In the genomic region with DNA sequence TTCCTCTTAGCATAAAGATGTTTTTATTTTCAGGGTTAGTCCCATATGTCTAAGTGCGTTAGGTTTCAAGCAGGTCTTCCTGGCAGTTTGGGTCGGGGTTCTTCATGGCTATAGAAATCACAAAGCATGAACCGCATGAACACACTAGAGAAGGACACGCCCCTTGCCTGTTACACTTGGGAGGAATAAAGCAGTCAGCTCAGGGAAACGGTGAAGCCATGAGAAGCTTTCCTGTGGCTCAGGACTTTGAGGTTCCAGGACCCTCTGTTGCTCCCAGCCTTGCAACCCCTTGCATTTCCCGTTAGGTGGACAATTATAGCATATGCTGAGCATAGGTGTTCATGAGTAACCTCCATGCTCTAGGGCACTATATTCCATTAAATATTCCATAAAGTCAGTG, we compare ENCODE assay signal across 15 cellular contexts.
DNase-seq lines count a peak whose midpoint lies in the region; ATAC-seq and TF ChIP-seq lines count a peak whose summit lies in the region.
"Had no signal": no experiment of that assay in that cellular context is flagged by ENCODE, and none has a peak within 500 bp of the region (broad histone marks: within the 10 kb centered on the region; RNA-seq: fewer than 3 reads in every experiment).

No MANE protein-coding gene starts in this region.

- H3K36me3 ChIP-seq in cardiac muscle cell (no peaks in the 10 kb centered on the region), vagina (no peaks in the 10 kb centered on the region)

- H3K4me1 ChIP-seq in cardiac muscle cell (ENCODE audit: low read depth): no peaks in the 10 kb centered on the region
- peaks cover 20% of the 10 kb centered on the region for H3K4me1 ChIP-seq in vagina

- no peak for TF ChIP-seq POLR2A in vagina (IDR thresholded peaks at IDR 0.05)

- no peaks in the 10 kb centered on the region for H3K36me3 Mint-ChIP-seq in activated T-helper 2 cell treated with anti-CD3 and anti-CD28 coated beads, Interferon-gamma antibody, Interleukin-2, Interleukin-4, amounts not matched to agents 10 μg/mL and 5 μg/mL and 100 μg/mL, durations not matched to agents 14 hours and 24 hours and 36 hours (ENCODE audit: low read depth)
- H3K36me3 Mint-ChIP-seq: mesothelial cell of epicardium had no signal

- no peak overlapping the region for H3K27ac Mint-ChIP-seq in activated T-helper 2 cell treated with anti-CD3 and anti-CD28 coated beads, Interferon-gamma antibody, Interleukin-2, Interleukin-4, amounts not matched to agents 10 μg/mL and 5 μg/mL and 100 μg/mL, durations not matched to agents 14 hours and 24 hours and 36 hours
- H3K27ac Mint-ChIP-seq: mesothelial cell of epicardium had no signal

- intact Hi-C loops in cardiac septum (cut with DNase I): no loop called here
- intact Hi-C loops in left ventricle myocardium superior (cut with micrococcal nuclease): no loop called here
- intact Hi-C loops in vagina (cut with DNase I): no loop called here
- intact Hi-C loops in activated T-helper 2 cell treated with anti-CD3 and anti-CD28 coated beads, Interferon-gamma antibody, Interleukin-2, Interleukin-4, amounts not matched to agents 10 μg/mL and 5 μg/mL and 100 μg/mL, durations not matched to agents 14 hours and 24 hours and 36 hours (cut with micrococcal nuclease): no loop called here

- H3K9me3 ChIP-seq in cardiac muscle cell (ENCODE audit: low read depth): no peaks in the 10 kb centered on the region
- H3K9me3 ChIP-seq in vagina: no peaks in the 10 kb centered on the region

- no peaks in the 10 kb centered on the region for H3K9me3 Mint-ChIP-seq in activated T-helper 2 cell treated with anti-CD3 and anti-CD28 coated beads, Interferon-gamma antibody, Interleukin-2, Interleukin-4, amounts not matched to agents 10 μg/mL and 5 μg/mL and 100 μg/mL, durations not matched to agents 14 hours and 24 hours and 36 hours
- H3K9me3 Mint-ChIP-seq: activated T-cell treated with anti-CD3 and anti-CD28 coated beads, Interleukin-2, amount 50 U/mL, for 4 hours; mesothelial cell of epicardium had no signal

- no peak for TF ChIP-seq CTCF in cardiac muscle cell (IDR thresholded peaks at IDR 0.05; ENCODE audit: low read depth, low read length)
- no peak for TF ChIP-seq CTCF in vagina (IDR thresholded peaks at IDR 0.05)

- DNase-seq in cardiac muscle cell (ENCODE audit: low read depth in 1 of 2, low spot score in 1 of 2) (peak in 1 of 2 donors; percentile 17), cardiac septum (ENCODE audit: low spot score) (no peak), NCI-H510A treated with DMSO at 0.1 percent for 48 hours (lab: John Stamatoyannopoulos, UW) (peak; percentile 67), left ventricle myocardium superior (no peak), vagina (ENCODE audit: extremely low spot score in 2 of 2) (no peak), activated gamma-delta T cell treated with Interleukin-2 at 50 U/mL for 16 hours (no peak)
- DNase-seq in stimulated activated CD4-positive, alpha-beta T cell treated with anti-CD3 and anti-CD28 coated beads, Interleukin-15, amount 100 ng/mL, for 24 hours: no peak
- no peak for DNase-seq in activated T-helper 2 cell treated with anti-CD3 and anti-CD28 coated beads, Interferon-gamma antibody, Interleukin-2, Interleukin-4, amounts not matched to agents 10 μg/mL and 5 μg/mL and 100 μg/mL, durations not matched to agents 14 hours and 24 hours and 36 hours (ENCODE audit: low spot score)
- DNase-seq: activated CD4-positive, alpha-beta T cell treated with anti-CD3 and anti-CD28 coated beads for 1 hour; activated T-cell treated with anti-CD3 and anti-CD28 coated beads, Interleukin-2, amount 50 U/mL, for 4 hours; amygdala; dermis blood vessel endothelial cell; T-helper 1 cell; trophoblast cell had no signal

- peak; percentile 43 for ATAC-seq in left ventricle myocardium superior
- ATAC-seq: activated T-cell treated with anti-CD3 and anti-CD28 coated beads, Interleukin-2, amount 50 U/mL, for 4 hours had no signal

- H3K4me1 Mint-ChIP-seq in activated T-helper 2 cell treated with anti-CD3 and anti-CD28 coated beads, Interferon-gamma antibody, Interleukin-2, Interleukin-4, amounts not matched to agents 10 μg/mL and 5 μg/mL and 100 μg/mL, durations not matched to agents 14 hours and 24 hours and 36 hours (ENCODE audit: low read depth): no peaks in the 10 kb centered on the region

- H3K4me3 ChIP-seq in cardiac muscle cell: peak overlapping the region; percentile 33
- H3K4me3 ChIP-seq in vagina: peak overlapping the region; percentile 33 to 35

- H3K27me3 ChIP-seq in cardiac muscle cell (no peaks in the 10 kb centered on the region), vagina (no peaks in the 10 kb centered on the region)

- H3K27ac ChIP-seq in cardiac muscle cell (no peak overlapping the region), vagina (no peak overlapping the region)

- H3K27me3 Mint-ChIP-seq in activated T-helper 2 cell treated with anti-CD3 and anti-CD28 coated beads, Interferon-gamma antibody, Interleukin-2, Interleukin-4, amounts not matched to agents 10 μg/mL and 5 μg/mL and 100 μg/mL, durations not matched to agents 14 hours and 24 hours and 36 hours (ENCODE audit: low read depth): peaks cover 13% of the 10 kb centered on the region

- H3K4me3 Mint-ChIP-seq in activated T-helper 2 cell treated with anti-CD3 and anti-CD28 coated beads, Interferon-gamma antibody, Interleukin-2, Interleukin-4, amounts not matched to agents 10 μg/mL and 5 μg/mL and 100 μg/mL, durations not matched to agents 14 hours and 24 hours and 36 hours (ENCODE audit: low read depth): no peak overlapping the region
- H3K4me3 Mint-ChIP-seq: activated T-cell treated with anti-CD3 and anti-CD28 coated beads, Interleukin-2, amount 50 U/mL, for 4 hours; mesothelial cell of epicardium had no signal
